26 cellular contexts compared by ENCODE assay signal in the genomic region with DNA sequence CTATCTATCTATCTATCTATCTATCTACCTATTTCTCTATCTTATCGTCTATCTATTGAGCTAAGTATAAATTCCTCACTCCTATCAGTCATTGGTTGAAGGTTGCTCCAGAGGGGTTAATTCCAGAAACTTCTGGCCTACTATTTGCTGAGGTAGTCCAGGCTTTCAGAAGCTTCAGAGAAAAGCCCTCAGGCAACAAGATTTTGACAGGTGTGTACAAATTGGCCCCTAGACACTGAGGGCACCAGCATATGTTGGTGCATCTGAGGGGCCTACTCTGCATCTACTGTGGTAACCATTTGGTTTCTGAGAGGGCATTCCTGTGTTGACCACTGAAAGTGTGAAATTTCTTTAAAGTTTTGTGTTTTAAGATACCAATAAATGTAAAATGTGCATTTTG.
"Had no signal": no experiment of that assay in that cellular context is flagged by ENCODE, and none has a peak within 500 bp of the region (broad histone marks: within the 10 kb centered on the region; RNA-seq: fewer than 3 reads in every experiment).

No MANE protein-coding gene starts in this region.

- ATAC-seq: effector memory CD8-positive, alpha-beta T cell; esophagus mucosa; foreskin keratinocyte; gastrocnemius medialis; gastroesophageal sphincter; heart left ventricle; heart right ventricle had no signal

- H3K9me3 Mint-ChIP-seq: dendritic cell treated with granulocyte-macrophage colony-stimulating factor and Interleukin-4, amounts not matched to agents 40 ng/mL and 50 ng/mL, for 4 days; effector memory CD8-positive, alpha-beta T cell; endodermal cell had no signal

- H3K4me3 ChIP-seq: colonic mucosa, coronary artery, dorsolateral prefrontal cortex, esophagus muscularis mucosa, esophagus squamous epithelium, gastrocnemius medialis, gastroesophageal sphincter, heart left ventricle, heart right ventricle, hepatocyte had no signal

- H3K27me3 Mint-ChIP-seq: dendritic cell treated with granulocyte-macrophage colony-stimulating factor and Interleukin-4, amounts not matched to agents 40 ng/mL and 50 ng/mL, for 4 days; effector memory CD8-positive, alpha-beta T cell had no signal

- H2AFZ ChIP-seq: hepatocyte had no signal

- H3K27me3 ChIP-seq: colonic mucosa, dorsolateral prefrontal cortex, esophagus muscularis mucosa, esophagus squamous epithelium, gastrocnemius medialis, gastroesophageal sphincter, heart left ventricle, heart right ventricle, hepatocyte had no signal

- H3K4me3 Mint-ChIP-seq: dendritic cell treated with granulocyte-macrophage colony-stimulating factor and Interleukin-4, amounts not matched to agents 40 ng/mL and 50 ng/mL, for 4 days; effector memory CD8-positive, alpha-beta T cell; endodermal cell had no signal

- H3K27ac ChIP-seq: colonic mucosa, coronary artery, dorsolateral prefrontal cortex, epithelial cell of prostate, esophagus muscularis mucosa, esophagus squamous epithelium, foreskin keratinocyte, gastrocnemius medialis, gastroesophageal sphincter, heart left ventricle, heart right ventricle, hepatocyte had no signal

- H3K9me3 ChIP-seq: colonic mucosa, esophagus muscularis mucosa, esophagus squamous epithelium, gastrocnemius medialis, gastroesophageal sphincter, heart left ventricle, heart right ventricle had no signal

- H3K4me2 ChIP-seq: hepatocyte had no signal

- H3K4me1 ChIP-seq: colonic mucosa, esophagus muscularis mucosa, esophagus squamous epithelium, foreskin keratinocyte, gastrocnemius medialis, gastroesophageal sphincter, heart left ventricle, heart right ventricle had no signal

- H3K79me2 ChIP-seq: hepatocyte had no signal

- DNase-seq: colonic mucosa; cortex of kidney; dermis blood vessel endothelial cell; dorsolateral prefrontal cortex; effector CD4-positive, alpha-beta T cell; effector CD8-positive, alpha-beta T cell; effector memory CD4-positive, alpha-beta T cell; effector memory CD8-positive, alpha-beta T cell; endodermal cell; erythroblast; esophagus squamous epithelium; foreskin fibroblast; foreskin keratinocyte; foreskin melanocyte; gastrocnemius medialis; glutamatergic neuron; head of caudate nucleus; heart left ventricle; heart right ventricle had no signal

- H3K27ac Mint-ChIP-seq: dendritic cell treated with granulocyte-macrophage colony-stimulating factor and Interleukin-4, amounts not matched to agents 40 ng/mL and 50 ng/mL, for 4 days; effector memory CD8-positive, alpha-beta T cell; endodermal cell had no signal

- H3K36me3 ChIP-seq: colonic mucosa, esophagus muscularis mucosa, esophagus squamous epithelium, gastrocnemius medialis, gastroesophageal sphincter, heart left ventricle, heart right ventricle had no signal
